In genomic region chr15:42919308-42919707, GRCh38 we compare ENCODE assay signal across 8 cellular contexts. TPM values are rescaled to one million over a fixed set of nuclear protein-coding genes. Genes with fewer than 3 reads are reported as not detected.
A peak's percentile ranks its signal among the peaks of the same experiment; 100 is the strongest.
DNase-seq lines count a peak whose midpoint lies in the region; ATAC-seq and TF ChIP-seq lines count a peak whose summit lies in the region.

No MANE protein-coding gene starts in this region.

- H3K4me3 ChIP-seq in kidney epithelial cell (ENCODE audit: low read depth, low read length) (peak overlapping the region; percentile 88), transverse colon (peak overlapping the region in 2 of 4 donors; percentile 85 to 96)

- TF ChIP-seq CTCF in kidney epithelial cell (IDR thresholded peaks at IDR 0.05; ENCODE audit: insufficient read depth, low read length, poor library complexity, severe bottlenecking): no peak
- no peak for TF ChIP-seq CTCF in transverse colon (IDR thresholded peaks at IDR 0.05)

- H3K36me3 ChIP-seq in kidney epithelial cell (ENCODE audit: control insufficient read depth, insufficient read depth, low read length): no peaks in the 10 kb centered on the region
- no peaks in the 10 kb centered on the region for H3K36me3 ChIP-seq in transverse colon

- 39 to 52% methylated on average over 2 of the region's 2 CpGs for WGBS in transverse colon (ENCODE audit: low coverage in 1 of 2), 2 donors

- peak overlapping the region; percentile 74 for H3K27ac Mint-ChIP-seq in activated T-cell treated with anti-CD3 and anti-CD28 coated beads, Interleukin-2, amount 50 U/mL, for 72 hours
- H3K27ac Mint-ChIP-seq in activated T-helper 17 cell treated with anti-CD3 and anti-CD28 coated beads, Interleukin-2, amount 50 U/mL, for 72 hours: peak overlapping the region; percentile 92

- H3K4me3 Mint-ChIP-seq in activated T-cell treated with anti-CD3 and anti-CD28 coated beads, Interleukin-2, amount 50 U/mL, for 72 hours: peak overlapping the region; percentile 88 to 98
- peak overlapping the region; percentile 97 for H3K4me3 Mint-ChIP-seq in activated T-helper 17 cell treated with anti-CD3 and anti-CD28 coated beads, Interleukin-2, amount 50 U/mL, for 72 hours

- H3K36me3 Mint-ChIP-seq in activated T-cell treated with anti-CD3 and anti-CD28 coated beads, Interleukin-2, amount 50 U/mL, for 72 hours (ENCODE audit: insufficient read depth in 2 of 2): peaks cover 0 to 2% of the 10 kb centered on the region in 2 donors
- H3K36me3 Mint-ChIP-seq in activated T-helper 17 cell treated with anti-CD3 and anti-CD28 coated beads, Interleukin-2, amount 50 U/mL, for 72 hours (ENCODE audit: low read depth): peaks cover 11% of the 10 kb centered on the region

- DNase-seq in activated T-cell treated with anti-CD3 and anti-CD28 coated beads, Interleukin-2, amount 50 U/mL, for 72 hours: peak; percentile 10 to 17
- DNase-seq in activated T-cell treated with anti-CD3 and anti-CD28 coated beads, Interleukin-2, amount 50 U/mL, for 1 hour: no peak
- no peak for DNase-seq in kidney epithelial cell (ENCODE audit: low read depth)
- no peak for DNase-seq in transverse colon
- no peak for DNase-seq in activated gamma-delta T cell (lab: John Stamatoyannopoulos, UW)

- H3K27me3 ChIP-seq in kidney epithelial cell (ENCODE audit: control insufficient read depth, insufficient read depth, low read length): no peaks in the 10 kb centered on the region
- H3K27me3 ChIP-seq in transverse colon: no peaks in the 10 kb centered on the region

- TF ChIP-seq EP300 in transverse colon (IDR thresholded peaks at IDR 0.05; ENCODE audit: low read depth): no peak

- peaks cover 6 to 25% (median 9%) of the 10 kb centered on the region in 4 donors for H3K4me1 ChIP-seq in transverse colon

- H3K27me3 Mint-ChIP-seq in activated T-cell treated with anti-CD3 and anti-CD28 coated beads, Interleukin-2, amount 50 U/mL, for 72 hours (ENCODE audit: low read depth): no peaks in the 10 kb centered on the region
- H3K27me3 Mint-ChIP-seq in activated T-helper 17 cell treated with anti-CD3 and anti-CD28 coated beads, Interleukin-2, amount 50 U/mL, for 72 hours: no peaks in the 10 kb centered on the region

- no peak for ATAC-seq in activated T-cell treated with anti-CD3 and anti-CD28 coated beads, Interleukin-2, amount 50 U/mL, for 72 hours (replicated peaks in 1 of 2)
- peak; percentile 13 for ATAC-seq in activated T-helper 17 cell treated with anti-CD3 and anti-CD28 coated beads, Interleukin-2, amount 50 U/mL, for 72 hours (replicated peaks)
- no peak for ATAC-seq in GM19463 (IDR thresholded peaks at IDR 0.05; ENCODE audit: unreplicated experiment)
- ATAC-seq in GM21786 (IDR thresholded peaks at IDR 0.05; ENCODE audit: unreplicated experiment): no peak

- in situ Hi-C loops in transverse colon (cut with MboI; ENCODE audit: low pct_ligation_motif_present in 1 of 4, low pct_unique_long_range_greater_than_20kb in 1 of 4, low sequenced_read_pairs in 3 of 4): loop anchor here in 1 of 4 donors (25.0 kb wide), 1 partner anchor 182 kb away; the partner anchor contains the start of gene CDAN1

- no peaks in the 10 kb centered on the region for H3K9me3 Mint-ChIP-seq in activated T-cell treated with anti-CD3 and anti-CD28 coated beads, Interleukin-2, amount 50 U/mL, for 72 hours
- H3K9me3 Mint-ChIP-seq in activated T-helper 17 cell treated with anti-CD3 and anti-CD28 coated beads, Interleukin-2, amount 50 U/mL, for 72 hours: no peaks in the 10 kb centered on the region

- peaks cover 45% of the 10 kb centered on the region for H3K4me1 Mint-ChIP-seq in activated T-cell treated with anti-CD3 and anti-CD28 coated beads, Interleukin-2, amount 50 U/mL, for 72 hours (ENCODE audit: low read depth)
- peaks cover 17% of the 10 kb centered on the region for H3K4me1 Mint-ChIP-seq in activated T-helper 17 cell treated with anti-CD3 and anti-CD28 coated beads, Interleukin-2, amount 50 U/mL, for 72 hours

- H3K9me3 ChIP-seq in transverse colon: no peaks in the 10 kb centered on the region

- intact Hi-C loops in transverse colon (cut with DNase I; ENCODE audit: low total_unique reads): no loop called here

- H3K27ac ChIP-seq in transverse colon: peak overlapping the region; percentile 87 to 96 (median 93)

- TF ChIP-seq POLR2A in transverse colon (IDR thresholded peaks at IDR 0.05): no peak

RNA-seq across cellular contexts. Expression of gene TTBK2, which starts 1.3 kb away (rescaled TPM):
- total RNA-seq in activated T-cell treated with anti-CD3 and anti-CD28 coated beads, Interleukin-2, amount 50 U/mL, for 72 hours: 10 to 100 TPM; 23.4 to 23.7 TPM
- 10 to 100 TPM in 1 of 2 donors, 1 to 10 TPM in 1; 8.1 to 10.7 TPM for total RNA-seq in activated T-helper 17 cell treated with anti-CD3 and anti-CD28 coated beads, Interleukin-2, amount 50 U/mL, for 72 hours
- total RNA-seq in kidney epithelial cell (12.5 and 20.1 TPM in 2 replicates), transverse colon (10 to 100 TPM in 3 of 4 donors, 1 to 10 TPM in 1; 7.9 to 78.2 (median 18.2) TPM)

Comparison
In these comparisons a context has a peak if more than half of its experiments do, and no peak if none do; other contexts are left out.
1. DNase-seq: peak in activated T-cell treated with anti-CD3 and anti-CD28 coated beads, Interleukin-2, amount 50 U/mL, for 72 hours (2 of 2); none in activated T-cell treated with anti-CD3 and anti-CD28 coated beads, Interleukin-2, amount 50 U/mL, for 1 hour (single experiment), kidney epithelial cell (single experiment), transverse colon (single experiment) and activated gamma-delta T cell (single experiment).